In the genomic region with DNA sequence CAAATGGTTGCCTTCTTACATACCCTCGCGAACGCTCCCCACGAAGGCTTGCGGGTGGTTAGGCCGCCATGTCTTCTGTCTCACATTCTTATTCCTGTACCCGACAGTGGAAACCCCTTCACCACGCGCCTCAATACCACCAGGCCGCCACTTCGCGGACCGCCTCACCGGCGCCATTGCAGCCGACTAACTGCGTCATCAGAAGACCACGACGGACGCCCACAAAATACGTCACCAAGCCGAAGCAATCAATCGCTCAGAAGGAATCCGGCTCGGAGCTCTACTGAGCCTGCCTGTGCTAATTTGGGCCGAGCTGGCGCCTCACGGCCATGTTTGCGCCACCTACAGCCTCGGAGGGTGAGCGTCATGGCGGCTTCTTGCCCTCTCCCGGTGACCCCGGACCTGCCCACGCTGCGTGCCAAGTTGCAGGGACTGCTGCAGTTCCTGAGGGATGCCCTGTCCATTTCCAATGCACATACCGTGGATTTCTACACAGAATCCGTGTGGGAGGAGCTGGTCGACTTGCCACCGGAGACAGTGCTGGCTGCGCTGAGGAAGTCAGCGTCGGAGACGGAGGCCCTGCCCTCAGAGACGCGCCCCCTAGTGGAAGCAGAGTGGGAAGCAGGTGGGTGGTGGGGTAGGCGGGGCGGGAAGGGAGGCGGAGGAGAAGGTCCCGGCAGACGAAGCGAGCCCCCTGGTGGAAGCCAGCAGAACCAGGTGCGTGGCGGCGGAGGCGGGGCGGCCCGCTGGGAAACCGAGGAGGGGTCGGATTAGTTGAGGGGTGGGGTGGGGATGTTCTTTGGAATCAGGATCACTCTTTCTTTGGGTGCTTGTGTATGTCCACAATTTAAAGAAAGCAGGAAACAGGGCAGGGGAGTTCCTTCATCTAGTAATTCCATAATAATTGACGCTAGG, we compare ENCODE assay signal across 1 cellular context.
TF ChIP-seq lines count a peak whose summit lies in the region.

A gene with protein sequence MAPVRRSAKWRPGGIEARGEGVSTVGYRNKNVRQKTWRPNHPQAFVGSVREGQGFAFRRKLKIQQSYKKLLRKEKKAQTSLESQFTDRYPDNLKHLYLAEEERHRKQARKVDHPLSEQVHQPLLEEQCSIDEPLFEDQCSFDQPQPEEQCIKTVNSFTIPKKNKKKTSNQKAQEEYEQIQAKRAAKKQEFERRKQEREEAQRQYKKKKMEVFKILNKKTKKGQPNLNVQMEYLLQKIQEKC (minus strand): TSS at position 188 of the 915 bp plus-strand sequence. CDS start 11 bp downstream, at position 177.
A gene with protein sequence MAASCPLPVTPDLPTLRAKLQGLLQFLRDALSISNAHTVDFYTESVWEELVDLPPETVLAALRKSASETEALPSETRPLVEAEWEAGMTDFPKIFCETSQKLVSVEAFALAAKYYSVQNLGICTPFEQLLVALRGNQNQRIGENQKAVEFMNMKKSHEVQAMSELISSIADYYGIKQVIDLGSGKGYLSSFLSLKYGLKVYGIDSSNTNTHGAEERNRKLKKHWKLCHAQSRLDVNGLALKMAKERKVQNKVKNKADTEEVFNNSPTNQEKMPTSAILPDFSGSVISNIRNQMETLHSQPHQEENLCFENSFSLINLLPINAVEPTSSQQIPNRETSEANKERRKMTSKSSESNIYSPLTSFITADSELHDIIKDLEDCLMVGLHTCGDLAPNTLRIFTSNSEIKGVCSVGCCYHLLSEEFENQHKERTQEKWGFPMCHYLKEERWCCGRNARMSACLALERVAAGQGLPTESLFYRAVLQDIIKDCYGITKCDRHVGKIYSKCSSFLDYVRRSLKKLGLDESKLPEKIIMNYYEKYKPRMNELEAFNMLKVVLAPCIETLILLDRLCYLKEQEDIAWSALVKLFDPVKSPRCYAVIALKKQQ (plus strand): TSS at position 330 of the 915 bp plus-strand sequence. CDS start 37 bp downstream, at position 367.

TF ChIP-seq in K562, 482 proteins besides CTCF, POLR2A, EP300 and RAD21 (continued from another document and continues in another):
- peak; percentile 72 for TF ChIP-seq RB1 (IDR thresholded peaks at IDR 0.05; ENCODE audit: low read depth)
- no peak for TF ChIP-seq MTA2 (IDR thresholded peaks at IDR 0.05; ENCODE audit: low read depth)
- TF ChIP-seq, protein P1, sequence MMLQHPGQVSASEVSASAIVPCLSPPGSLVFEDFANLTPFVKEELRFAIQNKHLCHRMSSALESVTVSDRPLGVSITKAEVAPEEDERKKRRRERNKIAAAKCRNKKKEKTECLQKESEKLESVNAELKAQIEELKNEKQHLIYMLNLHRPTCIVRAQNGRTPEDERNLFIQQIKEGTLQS (IDR thresholded peaks at IDR 0.05): peak; percentile 40; the same call in 1 of the 2 replicates
- TF ChIP-seq, protein P1 (CRISPR knock-in tag; conservative IDR thresholded peaks at IDR 0.05): peak; percentile 79
- no peak for TF ChIP-seq ZNF551 (CRISPR knock-in tag; IDR thresholded peaks at IDR 0.05)
- TF ChIP-seq CBFB (CRISPR knock-in tag; IDR thresholded peaks at IDR 0.05): peak; percentile 93
- TF ChIP-seq, protein P2, sequence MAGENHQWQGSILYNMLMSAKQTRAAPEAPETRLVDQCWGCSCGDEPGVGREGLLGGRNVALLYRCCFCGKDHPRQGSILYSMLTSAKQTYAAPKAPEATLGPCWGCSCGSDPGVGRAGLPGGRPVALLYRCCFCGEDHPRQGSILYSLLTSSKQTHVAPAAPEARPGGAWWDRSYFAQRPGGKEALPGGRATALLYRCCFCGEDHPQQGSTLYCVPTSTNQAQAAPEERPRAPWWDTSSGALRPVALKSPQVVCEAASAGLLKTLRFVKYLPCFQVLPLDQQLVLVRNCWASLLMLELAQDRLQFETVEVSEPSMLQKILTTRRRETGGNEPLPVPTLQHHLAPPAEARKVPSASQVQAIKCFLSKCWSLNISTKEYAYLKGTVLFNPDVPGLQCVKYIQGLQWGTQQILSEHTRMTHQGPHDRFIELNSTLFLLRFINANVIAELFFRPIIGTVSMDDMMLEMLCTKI (IDR thresholded peaks at IDR 0.05; ENCODE audit: partially characterized antibody): no peak
- TF ChIP-seq ZNF584 (CRISPR knock-in tag; IDR thresholded peaks at IDR 0.05; ENCODE audit: low read depth): no peak
- TF ChIP-seq, protein P3, sequence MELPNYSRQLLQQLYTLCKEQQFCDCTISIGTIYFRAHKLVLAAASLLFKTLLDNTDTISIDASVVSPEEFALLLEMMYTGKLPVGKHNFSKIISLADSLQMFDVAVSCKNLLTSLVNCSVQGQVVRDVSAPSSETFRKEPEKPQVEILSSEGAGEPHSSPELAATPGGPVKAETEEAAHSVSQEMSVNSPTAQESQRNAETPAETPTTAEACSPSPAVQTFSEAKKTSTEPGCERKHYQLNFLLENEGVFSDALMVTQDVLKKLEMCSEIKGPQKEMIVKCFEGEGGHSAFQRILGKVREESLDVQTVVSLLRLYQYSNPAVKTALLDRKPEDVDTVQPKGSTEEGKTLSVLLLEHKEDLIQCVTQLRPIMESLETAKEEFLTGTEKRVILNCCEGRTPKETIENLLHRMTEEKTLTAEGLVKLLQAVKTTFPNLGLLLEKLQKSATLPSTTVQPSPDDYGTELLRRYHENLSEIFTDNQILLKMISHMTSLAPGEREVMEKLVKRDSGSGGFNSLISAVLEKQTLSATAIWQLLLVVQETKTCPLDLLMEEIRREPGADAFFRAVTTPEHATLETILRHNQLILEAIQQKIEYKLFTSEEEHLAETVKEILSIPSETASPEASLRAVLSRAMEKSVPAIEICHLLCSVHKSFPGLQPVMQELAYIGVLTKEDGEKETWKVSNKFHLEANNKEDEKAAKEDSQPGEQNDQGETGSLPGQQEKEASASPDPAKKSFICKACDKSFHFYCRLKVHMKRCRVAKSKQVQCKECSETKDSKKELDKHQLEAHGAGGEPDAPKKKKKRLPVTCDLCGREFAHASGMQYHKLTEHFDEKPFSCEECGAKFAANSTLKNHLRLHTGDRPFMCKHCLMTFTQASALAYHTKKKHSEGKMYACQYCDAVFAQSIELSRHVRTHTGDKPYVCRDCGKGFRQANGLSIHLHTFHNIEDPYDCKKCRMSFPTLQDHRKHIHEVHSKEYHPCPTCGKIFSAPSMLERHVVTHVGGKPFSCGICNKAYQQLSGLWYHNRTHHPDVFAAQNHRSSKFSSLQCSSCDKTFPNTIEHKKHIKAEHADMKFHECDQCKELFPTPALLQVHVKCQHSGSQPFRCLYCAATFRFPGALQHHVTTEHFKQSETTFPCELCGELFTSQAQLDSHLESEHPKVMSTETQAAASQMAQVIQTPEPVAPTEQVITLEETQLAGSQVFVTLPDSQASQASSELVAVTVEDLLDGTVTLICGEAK (IDR thresholded peaks at IDR 0.05): peak; percentile 55; the same call in 1 of the 2 replicates
- TF ChIP-seq, protein P3 (CRISPR knock-in tag; IDR thresholded peaks at IDR 0.05): no peak
- peak; percentile 71 for TF ChIP-seq ETV1 (tag; conservative IDR thresholded peaks at IDR 0.05; ENCODE audit: low read depth)
- TF ChIP-seq NBN (IDR thresholded peaks at IDR 0.05; ENCODE audit: low read depth): peak; percentile 97
- peak; percentile 79 to 98 for TF ChIP-seq TEAD1 (CRISPR knock-in tag; IDR thresholded peaks at IDR 0.05)
- peak; percentile 100 for TF ChIP-seq CREB1 (IDR thresholded peaks at IDR 0.05)
- TF ChIP-seq CREB1 (CRISPR knock-in tag; IDR thresholded peaks at IDR 0.05): peak; percentile 100
- TF ChIP-seq U2AF2 (optimal IDR thresholded peaks at IDR 0.05; ENCODE audit: low read depth, low read length): no peak
- no peak for TF ChIP-seq STAG1 (CRISPR knock-in tag; IDR thresholded peaks at IDR 0.05; ENCODE audit: borderline replicate concordance)
- TF ChIP-seq, protein P4, sequence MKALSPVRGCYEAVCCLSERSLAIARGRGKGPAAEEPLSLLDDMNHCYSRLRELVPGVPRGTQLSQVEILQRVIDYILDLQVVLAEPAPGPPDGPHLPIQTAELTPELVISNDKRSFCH (CRISPR knock-in tag; IDR thresholded peaks at IDR 0.05): no peak
- TF ChIP-seq, protein P4 (tag; IDR thresholded peaks at IDR 0.05): peak; percentile 86
- no peak for TF ChIP-seq BACH1 (tag; IDR thresholded peaks at IDR 0.05)
- TF ChIP-seq C11orf30 (IDR thresholded peaks at IDR 0.05; ENCODE audit: low read depth): peak; percentile 100
- 0 out of 2 replicates have a peak, but pooled peaks have one; percentile 6 for TF ChIP-seq ZNF316 (IDR thresholded peaks at IDR 0.05)
- TF ChIP-seq, protein P5, sequence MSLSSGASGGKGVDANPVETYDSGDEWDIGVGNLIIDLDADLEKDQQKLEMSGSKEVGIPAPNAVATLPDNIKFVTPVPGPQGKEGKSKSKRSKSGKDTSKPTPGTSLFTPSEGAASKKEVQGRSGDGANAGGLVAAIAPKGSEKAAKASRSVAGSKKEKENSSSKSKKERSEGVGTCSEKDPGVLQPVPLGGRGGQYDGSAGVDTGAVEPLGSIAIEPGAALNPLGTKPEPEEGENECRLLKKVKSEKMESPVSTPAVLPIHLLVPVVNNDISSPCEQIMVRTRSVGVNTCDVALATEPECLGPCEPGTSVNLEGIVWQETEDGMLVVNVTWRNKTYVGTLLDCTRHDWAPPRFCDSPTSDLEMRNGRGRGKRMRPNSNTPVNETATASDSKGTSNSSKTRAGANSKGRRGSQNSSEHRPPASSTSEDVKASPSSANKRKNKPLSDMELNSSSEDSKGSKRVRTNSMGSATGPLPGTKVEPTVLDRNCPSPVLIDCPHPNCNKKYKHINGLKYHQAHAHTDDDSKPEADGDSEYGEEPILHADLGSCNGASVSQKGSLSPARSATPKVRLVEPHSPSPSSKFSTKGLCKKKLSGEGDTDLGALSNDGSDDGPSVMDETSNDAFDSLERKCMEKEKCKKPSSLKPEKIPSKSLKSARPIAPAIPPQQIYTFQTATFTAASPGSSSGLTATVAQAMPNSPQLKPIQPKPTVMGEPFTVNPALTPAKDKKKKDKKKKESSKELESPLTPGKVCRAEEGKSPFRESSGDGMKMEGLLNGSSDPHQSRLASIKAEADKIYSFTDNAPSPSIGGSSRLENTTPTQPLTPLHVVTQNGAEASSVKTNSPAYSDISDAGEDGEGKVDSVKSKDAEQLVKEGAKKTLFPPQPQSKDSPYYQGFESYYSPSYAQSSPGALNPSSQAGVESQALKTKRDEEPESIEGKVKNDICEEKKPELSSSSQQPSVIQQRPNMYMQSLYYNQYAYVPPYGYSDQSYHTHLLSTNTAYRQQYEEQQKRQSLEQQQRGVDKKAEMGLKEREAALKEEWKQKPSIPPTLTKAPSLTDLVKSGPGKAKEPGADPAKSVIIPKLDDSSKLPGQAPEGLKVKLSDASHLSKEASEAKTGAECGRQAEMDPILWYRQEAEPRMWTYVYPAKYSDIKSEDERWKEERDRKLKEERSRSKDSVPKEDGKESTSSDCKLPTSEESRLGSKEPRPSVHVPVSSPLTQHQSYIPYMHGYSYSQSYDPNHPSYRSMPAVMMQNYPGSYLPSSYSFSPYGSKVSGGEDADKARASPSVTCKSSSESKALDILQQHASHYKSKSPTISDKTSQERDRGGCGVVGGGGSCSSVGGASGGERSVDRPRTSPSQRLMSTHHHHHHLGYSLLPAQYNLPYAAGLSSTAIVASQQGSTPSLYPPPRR (CRISPR knock-in tag; IDR thresholded peaks at IDR 0.05; ENCODE audit: borderline replicate concordance): no peak; the same call in 1 of the 2 replicates
- no peak for TF ChIP-seq DDX20 (tag; IDR thresholded peaks at IDR 0.05; ENCODE audit: low read depth)
- no peak for TF ChIP-seq PTBP1 (IDR thresholded peaks at IDR 0.05; ENCODE audit: low read depth, low read length)
- TF ChIP-seq ZNF79 (CRISPR knock-in tag; IDR thresholded peaks at IDR 0.05; ENCODE audit: low read depth): no peak
- TF ChIP-seq ZNF785 (CRISPR knock-in tag; IDR thresholded peaks at IDR 0.05): no peak
- TF ChIP-seq ZNF77 (CRISPR knock-in tag; IDR thresholded peaks at IDR 0.05): no peak
- no peak for TF ChIP-seq SAFB (IDR thresholded peaks at IDR 0.05; ENCODE audit: borderline replicate concordance, low read depth, low read length)
- no peak for TF ChIP-seq ETS2 (tag; IDR thresholded peaks at IDR 0.05; ENCODE audit: borderline replicate concordance, poor library complexity, severe bottlenecking)
- TF ChIP-seq RBFOX2 (IDR thresholded peaks at IDR 0.05; ENCODE audit: low read depth, low read length): peak; percentile 95
- no peak for TF ChIP-seq FOS (IDR thresholded peaks at IDR 0.05; ENCODE audit: extremely low read depth, insufficient read length)
- TF ChIP-seq ZNF263 (CRISPR knock-in tag; IDR thresholded peaks at IDR 0.05; ENCODE audit: borderline replicate concordance): no peak
- no peak for TF ChIP-seq ZBED1 (IDR thresholded peaks at IDR 0.05)
- TF ChIP-seq, protein P6, sequence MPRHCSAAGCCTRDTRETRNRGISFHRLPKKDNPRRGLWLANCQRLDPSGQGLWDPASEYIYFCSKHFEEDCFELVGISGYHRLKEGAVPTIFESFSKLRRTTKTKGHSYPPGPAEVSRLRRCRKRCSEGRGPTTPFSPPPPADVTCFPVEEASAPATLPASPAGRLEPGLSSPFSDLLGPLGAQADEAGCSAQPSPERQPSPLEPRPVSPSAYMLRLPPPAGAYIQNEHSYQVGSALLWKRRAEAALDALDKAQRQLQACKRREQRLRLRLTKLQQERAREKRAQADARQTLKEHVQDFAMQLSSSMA (CRISPR knock-in tag; IDR thresholded peaks at IDR 0.05): no peak
- peak; percentile 52 for TF ChIP-seq BRD9 (IDR thresholded peaks at IDR 0.05; ENCODE audit: low read depth, partially characterized antibody)
- TF ChIP-seq ZNF23 (CRISPR knock-in tag; IDR thresholded peaks at IDR 0.05): no peak
